Comparison of ENCODE assay signal across 17 cellular contexts in the genomic region with DNA sequence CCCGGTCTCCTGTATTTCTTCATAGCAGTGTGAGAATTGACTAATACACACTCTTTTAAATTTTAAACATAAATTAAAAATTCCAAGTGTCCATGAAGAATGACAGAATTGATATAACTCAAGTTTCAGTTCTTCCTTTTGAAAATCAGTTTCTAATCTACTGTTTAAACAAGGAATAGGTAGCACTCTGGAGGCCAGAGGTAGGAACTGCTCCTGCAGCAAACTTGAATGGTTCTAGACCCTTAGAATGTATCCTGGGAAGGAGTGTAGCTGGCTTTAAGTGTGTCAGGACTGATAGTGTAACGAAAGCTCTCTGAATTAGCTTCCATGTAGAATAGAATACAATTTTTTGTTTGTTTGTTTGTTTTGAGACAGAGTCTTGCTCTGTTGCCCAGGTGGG.
"Had no signal": no experiment of that assay in that cellular context is flagged by ENCODE, and none has a peak within 500 bp of the region (broad histone marks: within the 10 kb centered on the region; RNA-seq: fewer than 3 reads in every experiment).

No MANE protein-coding gene starts in this region.

- DNase-seq: activated CD4-positive, alpha-beta T cell treated with anti-CD3 and anti-CD28 coated beads for 36 hours; activated CD8-positive, alpha-beta memory T cell treated with anti-CD3 and anti-CD28 coated beads, Interleukin-2, amount 50 U/mL, for 4 hours; activated CD8-positive, alpha-beta T cell treated with anti-CD3 and anti-CD28 coated beads for 36 hours; activated T-cell treated with anti-CD3 and anti-CD28 coated beads, Interleukin-2, amount 50 U/mL, for 72 hours; hippocampal formation; immature natural killer cell; naive thymus-derived CD8-positive, alpha-beta T cell; nucleus accumbens; stimulated activated naive CD4-positive, alpha-beta T cell; T-helper 9 cell; trophoblast cell had no signal

- H3K4me1 ChIP-seq: ascending aorta, prostate gland had no signal

- H3K27ac ChIP-seq: ascending aorta, gastroesophageal sphincter, prostate gland had no signal

- H3K27me3 ChIP-seq: ascending aorta, gastroesophageal sphincter had no signal

- ATAC-seq: activated CD4-positive, alpha-beta T cell treated with anti-CD3 and anti-CD28 coated beads for 36 hours; activated CD8-positive, alpha-beta T cell treated with anti-CD3 and anti-CD28 coated beads for 36 hours; activated T-cell treated with anti-CD3 and anti-CD28 coated beads, Interleukin-2, amount 50 U/mL, for 72 hours; gastroesophageal sphincter; naive thymus-derived CD8-positive, alpha-beta T cell; sciatic nerve had no signal

- H3K4me3 ChIP-seq: ascending aorta, gastroesophageal sphincter, lung, prostate gland had no signal

- FAIRE-seq: endothelial cell of umbilical vein had no signal

- H3K36me3 ChIP-seq: ascending aorta, gastroesophageal sphincter, prostate gland had no signal

- H3K9me3 ChIP-seq: ascending aorta, gastroesophageal sphincter, prostate gland had no signal
